1 cellular context compared by ENCODE assay signal in the genomic region with DNA sequence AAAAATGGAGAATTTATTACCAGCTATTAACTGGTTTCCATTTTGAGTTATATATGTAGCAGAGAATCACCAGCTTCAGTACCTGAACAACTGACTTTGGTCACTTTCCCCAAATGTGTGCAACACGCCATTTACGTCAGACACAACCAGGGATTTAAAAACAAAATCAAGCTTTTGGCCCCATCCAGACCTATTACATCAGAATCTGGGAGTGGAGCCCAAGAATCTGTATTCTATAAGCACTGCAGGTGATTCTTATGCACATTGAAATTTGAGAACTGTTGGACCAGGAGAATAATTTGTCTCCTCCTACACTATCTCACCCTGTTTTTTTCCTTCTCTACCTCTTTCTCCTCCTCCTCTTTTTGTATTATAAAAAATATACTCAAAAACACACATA.
TF ChIP-seq lines count a peak whose summit lies in the region.

No MANE protein-coding gene starts in this region.

TF ChIP-seq in GM23338, 12 proteins besides CTCF, POLR2A, EP300 and RAD21 (continued from another document):
- TF ChIP-seq, protein P1, sequence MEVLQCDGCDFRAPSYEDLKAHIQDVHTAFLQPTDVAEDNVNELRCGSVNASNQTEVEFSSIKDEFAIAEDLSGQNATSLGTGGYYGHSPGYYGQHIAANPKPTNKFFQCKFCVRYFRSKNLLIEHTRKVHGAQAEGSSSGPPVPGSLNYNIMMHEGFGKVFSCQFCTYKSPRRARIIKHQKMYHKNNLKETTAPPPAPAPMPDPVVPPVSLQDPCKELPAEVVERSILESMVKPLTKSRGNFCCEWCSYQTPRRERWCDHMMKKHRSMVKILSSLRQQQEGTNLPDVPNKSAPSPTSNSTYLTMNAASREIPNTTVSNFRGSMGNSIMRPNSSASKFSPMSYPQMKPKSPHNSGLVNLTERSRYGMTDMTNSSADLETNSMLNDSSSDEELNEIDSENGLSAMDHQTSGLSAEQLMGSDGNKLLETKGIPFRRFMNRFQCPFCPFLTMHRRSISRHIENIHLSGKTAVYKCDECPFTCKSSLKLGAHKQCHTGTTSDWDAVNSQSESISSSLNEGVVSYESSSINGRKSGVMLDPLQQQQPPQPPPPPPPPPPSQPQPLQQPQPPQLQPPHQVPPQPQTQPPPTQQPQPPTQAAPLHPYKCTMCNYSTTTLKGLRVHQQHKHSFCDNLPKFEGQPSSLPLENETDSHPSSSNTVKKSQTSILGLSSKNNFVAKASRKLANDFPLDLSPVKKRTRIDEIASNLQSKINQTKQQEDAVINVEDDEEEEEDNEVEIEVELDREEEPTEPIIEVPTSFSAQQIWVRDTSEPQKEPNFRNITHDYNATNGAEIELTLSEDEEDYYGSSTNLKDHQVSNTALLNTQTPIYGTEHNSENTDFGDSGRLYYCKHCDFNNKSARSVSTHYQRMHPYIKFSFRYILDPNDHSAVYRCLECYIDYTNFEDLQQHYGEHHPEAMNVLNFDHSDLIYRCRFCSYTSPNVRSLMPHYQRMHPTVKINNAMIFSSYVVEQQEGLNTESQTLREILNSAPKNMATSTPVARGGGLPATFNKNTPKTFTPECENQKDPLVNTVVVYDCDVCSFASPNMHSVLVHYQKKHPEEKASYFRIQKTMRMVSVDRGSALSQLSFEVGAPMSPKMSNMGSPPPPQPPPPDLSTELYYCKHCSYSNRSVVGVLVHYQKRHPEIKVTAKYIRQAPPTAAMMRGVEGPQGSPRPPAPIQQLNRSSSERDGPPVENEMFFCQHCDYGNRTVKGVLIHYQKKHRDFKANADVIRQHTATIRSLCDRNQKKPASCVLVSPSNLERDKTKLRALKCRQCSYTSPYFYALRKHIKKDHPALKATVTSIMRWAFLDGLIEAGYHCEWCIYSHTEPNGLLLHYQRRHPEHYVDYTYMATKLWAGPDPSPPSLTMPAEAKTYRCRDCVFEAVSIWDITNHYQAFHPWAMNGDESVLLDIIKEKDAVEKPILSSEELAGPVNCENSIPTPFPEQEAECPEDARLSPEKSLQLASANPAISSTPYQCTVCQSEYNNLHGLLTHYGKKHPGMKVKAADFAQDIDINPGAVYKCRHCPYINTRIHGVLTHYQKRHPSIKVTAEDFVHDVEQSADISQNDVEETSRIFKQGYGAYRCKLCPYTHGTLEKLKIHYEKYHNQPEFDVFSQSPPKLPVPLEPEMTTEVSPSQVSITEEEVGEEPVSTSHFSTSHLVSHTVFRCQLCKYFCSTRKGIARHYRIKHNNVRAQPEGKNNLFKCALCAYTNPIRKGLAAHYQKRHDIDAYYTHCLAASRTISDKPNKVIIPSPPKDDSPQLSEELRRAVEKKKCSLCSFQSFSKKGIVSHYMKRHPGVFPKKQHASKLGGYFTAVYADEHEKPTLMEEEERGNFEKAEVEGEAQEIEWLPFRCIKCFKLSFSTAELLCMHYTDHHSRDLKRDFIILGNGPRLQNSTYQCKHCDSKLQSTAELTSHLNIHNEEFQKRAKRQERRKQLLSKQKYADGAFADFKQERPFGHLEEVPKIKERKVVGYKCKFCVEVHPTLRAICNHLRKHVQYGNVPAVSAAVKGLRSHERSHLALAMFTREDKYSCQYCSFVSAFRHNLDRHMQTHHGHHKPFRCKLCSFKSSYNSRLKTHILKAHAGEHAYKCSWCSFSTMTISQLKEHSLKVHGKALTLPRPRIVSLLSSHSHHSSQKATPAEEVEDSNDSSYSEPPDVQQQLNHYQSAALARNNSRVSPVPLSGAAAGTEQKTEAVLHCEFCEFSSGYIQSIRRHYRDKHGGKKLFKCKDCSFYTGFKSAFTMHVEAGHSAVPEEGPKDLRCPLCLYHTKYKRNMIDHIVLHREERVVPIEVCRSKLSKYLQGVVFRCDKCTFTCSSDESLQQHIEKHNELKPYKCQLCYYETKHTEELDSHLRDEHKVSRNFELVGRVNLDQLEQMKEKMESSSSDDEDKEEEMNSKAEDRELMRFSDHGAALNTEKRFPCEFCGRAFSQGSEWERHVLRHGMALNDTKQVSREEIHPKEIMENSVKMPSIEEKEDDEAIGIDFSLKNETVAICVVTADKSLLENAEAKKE (CRISPR knock-in tag; IDR thresholded peaks at IDR 0.05), result no peak
- TF ChIP-seq STAT1 (IDR thresholded peaks at IDR 0.05; ENCODE audit: unreplicated experiment) (no peak), JUNB (IDR thresholded peaks at IDR 0.05; ENCODE audit: unreplicated experiment) (no peak), NANOG (IDR thresholded peaks at IDR 0.05; ENCODE audit: borderline replicate concordance) (no peak), EZH2phosphoT487 (IDR thresholded peaks at IDR 0.05; ENCODE audit: unreplicated experiment) (no peak), ZNF114 (CRISPR knock-in tag; IDR thresholded peaks at IDR 0.05) (no peak), ZNF331 (CRISPR knock-in tag; IDR thresholded peaks at IDR 0.05; ENCODE audit: low read depth) (no peak)
- TF ChIP-seq, protein P2, sequence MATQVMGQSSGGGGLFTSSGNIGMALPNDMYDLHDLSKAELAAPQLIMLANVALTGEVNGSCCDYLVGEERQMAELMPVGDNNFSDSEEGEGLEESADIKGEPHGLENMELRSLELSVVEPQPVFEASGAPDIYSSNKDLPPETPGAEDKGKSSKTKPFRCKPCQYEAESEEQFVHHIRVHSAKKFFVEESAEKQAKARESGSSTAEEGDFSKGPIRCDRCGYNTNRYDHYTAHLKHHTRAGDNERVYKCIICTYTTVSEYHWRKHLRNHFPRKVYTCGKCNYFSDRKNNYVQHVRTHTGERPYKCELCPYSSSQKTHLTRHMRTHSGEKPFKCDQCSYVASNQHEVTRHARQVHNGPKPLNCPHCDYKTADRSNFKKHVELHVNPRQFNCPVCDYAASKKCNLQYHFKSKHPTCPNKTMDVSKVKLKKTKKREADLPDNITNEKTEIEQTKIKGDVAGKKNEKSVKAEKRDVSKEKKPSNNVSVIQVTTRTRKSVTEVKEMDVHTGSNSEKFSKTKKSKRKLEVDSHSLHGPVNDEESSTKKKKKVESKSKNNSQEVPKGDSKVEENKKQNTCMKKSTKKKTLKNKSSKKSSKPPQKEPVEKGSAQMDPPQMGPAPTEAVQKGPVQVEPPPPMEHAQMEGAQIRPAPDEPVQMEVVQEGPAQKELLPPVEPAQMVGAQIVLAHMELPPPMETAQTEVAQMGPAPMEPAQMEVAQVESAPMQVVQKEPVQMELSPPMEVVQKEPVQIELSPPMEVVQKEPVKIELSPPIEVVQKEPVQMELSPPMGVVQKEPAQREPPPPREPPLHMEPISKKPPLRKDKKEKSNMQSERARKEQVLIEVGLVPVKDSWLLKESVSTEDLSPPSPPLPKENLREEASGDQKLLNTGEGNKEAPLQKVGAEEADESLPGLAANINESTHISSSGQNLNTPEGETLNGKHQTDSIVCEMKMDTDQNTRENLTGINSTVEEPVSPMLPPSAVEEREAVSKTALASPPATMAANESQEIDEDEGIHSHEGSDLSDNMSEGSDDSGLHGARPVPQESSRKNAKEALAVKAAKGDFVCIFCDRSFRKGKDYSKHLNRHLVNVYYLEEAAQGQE (IDR thresholded peaks at IDR 0.05; ENCODE audit: unreplicated experiment), result no peak
- TF ChIP-seq, protein P3, sequence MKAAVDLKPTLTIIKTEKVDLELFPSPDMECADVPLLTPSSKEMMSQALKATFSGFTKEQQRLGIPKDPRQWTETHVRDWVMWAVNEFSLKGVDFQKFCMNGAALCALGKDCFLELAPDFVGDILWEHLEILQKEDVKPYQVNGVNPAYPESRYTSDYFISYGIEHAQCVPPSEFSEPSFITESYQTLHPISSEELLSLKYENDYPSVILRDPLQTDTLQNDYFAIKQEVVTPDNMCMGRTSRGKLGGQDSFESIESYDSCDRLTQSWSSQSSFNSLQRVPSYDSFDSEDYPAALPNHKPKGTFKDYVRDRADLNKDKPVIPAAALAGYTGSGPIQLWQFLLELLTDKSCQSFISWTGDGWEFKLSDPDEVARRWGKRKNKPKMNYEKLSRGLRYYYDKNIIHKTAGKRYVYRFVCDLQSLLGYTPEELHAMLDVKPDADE (IDR thresholded peaks at IDR 0.05), result no peak
